ENCODE assay signal across 1 cellular context in the genomic region with DNA sequence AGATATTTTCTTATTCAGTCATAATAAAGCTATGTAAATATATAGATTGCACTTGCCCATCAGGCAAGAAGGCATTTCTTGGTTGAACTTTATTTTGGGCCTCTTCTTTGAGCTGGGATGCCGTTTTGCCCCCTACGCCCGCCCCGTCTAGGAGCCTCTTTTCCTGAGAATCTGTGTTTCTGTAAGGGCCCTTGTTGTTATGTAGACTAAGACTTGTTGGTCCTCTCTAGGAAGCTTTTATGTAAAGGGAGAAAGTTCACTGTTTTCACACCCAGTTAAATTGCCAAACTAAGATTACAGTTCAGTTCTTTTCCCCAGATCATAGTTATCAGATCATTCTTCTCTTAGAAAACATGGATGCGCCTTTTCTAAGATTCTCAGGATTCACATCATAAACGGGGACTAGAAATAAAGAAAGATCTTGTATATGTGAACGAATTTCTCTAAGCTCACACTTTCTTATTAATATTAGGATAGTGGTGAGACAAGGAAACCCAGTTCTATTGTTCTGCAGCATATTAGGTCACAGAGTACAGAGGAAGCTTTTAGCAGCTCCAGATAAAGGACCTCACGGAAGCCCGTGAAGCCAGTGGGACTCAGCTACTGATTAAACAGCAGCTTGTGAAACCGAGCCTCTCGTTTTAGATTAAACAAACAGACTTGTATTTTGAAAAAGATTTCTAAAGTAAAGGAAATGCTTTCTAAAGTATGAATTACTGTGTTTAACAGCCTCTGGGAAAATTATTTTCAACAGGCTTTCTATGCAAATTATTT.
A peak's percentile ranks its signal among the peaks of the same experiment; 100 is the strongest.
TF ChIP-seq lines count a peak whose summit lies in the region.

No MANE protein-coding gene starts in this region.

TF ChIP-seq in HepG2, 621 proteins besides CTCF, POLR2A, EP300 and RAD21 (continued from another document and continues in another):
- TF ChIP-seq ZNF367 (CRISPR knock-in tag; IDR thresholded peaks at IDR 0.05; ENCODE audit: borderline replicate concordance) = no peak
- TF ChIP-seq FOXJ3 (CRISPR knock-in tag; IDR thresholded peaks at IDR 0.05; ENCODE audit: borderline replicate concordance) = 0 out of 2 replicates have a peak, but pooled peaks have one; percentile 27
- TF ChIP-seq, protein P1, sequence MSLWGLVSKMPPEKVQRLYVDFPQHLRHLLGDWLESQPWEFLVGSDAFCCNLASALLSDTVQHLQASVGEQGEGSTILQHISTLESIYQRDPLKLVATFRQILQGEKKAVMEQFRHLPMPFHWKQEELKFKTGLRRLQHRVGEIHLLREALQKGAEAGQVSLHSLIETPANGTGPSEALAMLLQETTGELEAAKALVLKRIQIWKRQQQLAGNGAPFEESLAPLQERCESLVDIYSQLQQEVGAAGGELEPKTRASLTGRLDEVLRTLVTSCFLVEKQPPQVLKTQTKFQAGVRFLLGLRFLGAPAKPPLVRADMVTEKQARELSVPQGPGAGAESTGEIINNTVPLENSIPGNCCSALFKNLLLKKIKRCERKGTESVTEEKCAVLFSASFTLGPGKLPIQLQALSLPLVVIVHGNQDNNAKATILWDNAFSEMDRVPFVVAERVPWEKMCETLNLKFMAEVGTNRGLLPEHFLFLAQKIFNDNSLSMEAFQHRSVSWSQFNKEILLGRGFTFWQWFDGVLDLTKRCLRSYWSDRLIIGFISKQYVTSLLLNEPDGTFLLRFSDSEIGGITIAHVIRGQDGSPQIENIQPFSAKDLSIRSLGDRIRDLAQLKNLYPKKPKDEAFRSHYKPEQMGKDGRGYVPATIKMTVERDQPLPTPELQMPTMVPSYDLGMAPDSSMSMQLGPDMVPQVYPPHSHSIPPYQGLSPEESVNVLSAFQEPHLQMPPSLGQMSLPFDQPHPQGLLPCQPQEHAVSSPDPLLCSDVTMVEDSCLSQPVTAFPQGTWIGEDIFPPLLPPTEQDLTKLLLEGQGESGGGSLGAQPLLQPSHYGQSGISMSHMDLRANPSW (CRISPR knock-in tag; IDR thresholded peaks at IDR 0.05; ENCODE audit: borderline replicate concordance) = no peak
- TF ChIP-seq RORA (CRISPR knock-in tag; IDR thresholded peaks at IDR 0.05) = no peak
- TF ChIP-seq CREM (IDR thresholded peaks at IDR 0.05) = no peak
- no peak for TF ChIP-seq CREM (CRISPR knock-in tag; IDR thresholded peaks at IDR 0.05)
- TF ChIP-seq MIER2 (CRISPR knock-in tag; IDR thresholded peaks at IDR 0.05) = no peak
- TF ChIP-seq TOE1 (CRISPR knock-in tag; IDR thresholded peaks at IDR 0.05) = no peak
- TF ChIP-seq ZNF563 (CRISPR knock-in tag; IDR thresholded peaks at IDR 0.05) = no peak
- TF ChIP-seq, protein P2, sequence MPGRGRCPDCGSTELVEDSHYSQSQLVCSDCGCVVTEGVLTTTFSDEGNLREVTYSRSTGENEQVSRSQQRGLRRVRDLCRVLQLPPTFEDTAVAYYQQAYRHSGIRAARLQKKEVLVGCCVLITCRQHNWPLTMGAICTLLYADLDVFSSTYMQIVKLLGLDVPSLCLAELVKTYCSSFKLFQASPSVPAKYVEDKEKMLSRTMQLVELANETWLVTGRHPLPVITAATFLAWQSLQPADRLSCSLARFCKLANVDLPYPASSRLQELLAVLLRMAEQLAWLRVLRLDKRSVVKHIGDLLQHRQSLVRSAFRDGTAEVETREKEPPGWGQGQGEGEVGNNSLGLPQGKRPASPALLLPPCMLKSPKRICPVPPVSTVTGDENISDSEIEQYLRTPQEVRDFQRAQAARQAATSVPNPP (CRISPR knock-in tag; IDR thresholded peaks at IDR 0.05) = no peak
- no peak for TF ChIP-seq ZFYVE20 (CRISPR knock-in tag; IDR thresholded peaks at IDR 0.05; ENCODE audit: borderline replicate concordance, low read depth)
- no peak for TF ChIP-seq NR2F1 (CRISPR knock-in tag; IDR thresholded peaks at IDR 0.05)
- TF ChIP-seq ATF1 (CRISPR knock-in tag; IDR thresholded peaks at IDR 0.05) = peak; percentile 42; the same call in 1 of the 2 replicates
- peak; percentile 65 for TF ChIP-seq BCL6 (CRISPR knock-in tag; IDR thresholded peaks at IDR 0.05)
- no peak for TF ChIP-seq GABPB1 (CRISPR knock-in tag; IDR thresholded peaks at IDR 0.05)
- no peak for TF ChIP-seq NFE2L1 (CRISPR knock-in tag; IDR thresholded peaks at IDR 0.05; ENCODE audit: borderline replicate concordance)
- TF ChIP-seq ZNF543 (CRISPR knock-in tag; IDR thresholded peaks at IDR 0.05) = no peak
- no peak for TF ChIP-seq ZMYM3 (CRISPR knock-in tag; IDR thresholded peaks at IDR 0.05)
- peak; percentile 97 for TF ChIP-seq SOX5 (CRISPR knock-in tag; IDR thresholded peaks at IDR 0.05; ENCODE audit: borderline replicate concordance)
- TF ChIP-seq ZNF513 (CRISPR knock-in tag; conservative IDR thresholded peaks at IDR 0.05) = no peak
- TF ChIP-seq CHD4 (IDR thresholded peaks at IDR 0.05; ENCODE audit: borderline replicate concordance, low read length) = no peak
- TF ChIP-seq HDAC1 (CRISPR knock-in tag; IDR thresholded peaks at IDR 0.05) = 0 out of 2 replicates have a peak, but pooled peaks have one; percentile 23
- no peak for TF ChIP-seq ZSCAN21 (CRISPR knock-in tag; IDR thresholded peaks at IDR 0.05; ENCODE audit: borderline replicate concordance)
- TF ChIP-seq RFXANK (CRISPR knock-in tag; IDR thresholded peaks at IDR 0.05) = no peak
- TF ChIP-seq, protein P3, sequence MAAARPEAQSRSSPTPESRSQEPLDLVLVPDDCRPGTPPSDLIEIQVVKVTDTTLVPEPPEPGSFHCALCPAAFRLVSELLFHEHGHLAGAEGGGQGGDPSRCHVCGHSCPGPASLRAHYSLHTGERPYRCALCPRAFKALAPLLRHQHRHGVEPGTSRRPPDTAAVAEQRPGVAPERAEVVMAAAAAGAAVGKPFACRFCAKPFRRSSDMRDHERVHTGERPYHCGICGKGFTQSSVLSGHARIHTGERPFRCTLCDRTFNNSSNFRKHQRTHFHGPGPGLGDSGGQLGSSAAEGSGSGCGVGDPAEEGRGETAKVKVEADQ (CRISPR knock-in tag; IDR thresholded peaks at IDR 0.05; ENCODE audit: borderline replicate concordance) = no peak
- TF ChIP-seq ZNF562 (CRISPR knock-in tag; IDR thresholded peaks at IDR 0.05; ENCODE audit: borderline replicate concordance) = no peak
- peak; percentile 74; the same call in 1 of the 2 replicates for TF ChIP-seq ZNF12 (CRISPR knock-in tag; IDR thresholded peaks at IDR 0.05)
- TF ChIP-seq CEBPB (IDR thresholded peaks at IDR 0.05; ENCODE audit: borderline replicate concordance, low read depth, low read length) = peak; percentile 37; the same call in 1 of the 2 replicates
- no peak for TF ChIP-seq MED8 (CRISPR knock-in tag; IDR thresholded peaks at IDR 0.05; ENCODE audit: insufficient replicate concordance)
- no peak for TF ChIP-seq ZNF30 (CRISPR knock-in tag; IDR thresholded peaks at IDR 0.05)
- TF ChIP-seq ZFP36 (IDR thresholded peaks at IDR 0.05; ENCODE audit: borderline replicate concordance, low read depth, low read length, partially characterized antibody) = no peak
- no peak for TF ChIP-seq RBAK (CRISPR knock-in tag; IDR thresholded peaks at IDR 0.05)
- TF ChIP-seq ZBTB3 (CRISPR knock-in tag; IDR thresholded peaks at IDR 0.05; ENCODE audit: borderline replicate concordance, low read depth) = no peak
- peak in 1 of 2 experiments; percentile 23; a peak in 1 of 4 replicates for TF ChIP-seq REST (IDR thresholded peaks at IDR 0.05; ENCODE audit: borderline replicate concordance in 1 of 2, low read depth in 1 of 2, low read length in 2 of 2)
- no peak for TF ChIP-seq MAZ (IDR thresholded peaks at IDR 0.05; ENCODE audit: borderline replicate concordance, low read depth, low read length)
- 0 out of 2 replicates have a peak, but pooled peaks have one; percentile 9 for TF ChIP-seq MAZ (CRISPR knock-in tag; IDR thresholded peaks at IDR 0.05; ENCODE audit: low read depth)
- no peak for TF ChIP-seq DNMT3B (CRISPR knock-in tag; conservative IDR thresholded peaks at IDR 0.05)
- peak; percentile 69 for TF ChIP-seq PAXIP1 (CRISPR knock-in tag; conservative IDR thresholded peaks at IDR 0.05)
- TF ChIP-seq ZBTB21 (CRISPR knock-in tag; IDR thresholded peaks at IDR 0.05) = no peak
- TF ChIP-seq ZNF652 (CRISPR knock-in tag; IDR thresholded peaks at IDR 0.05; ENCODE audit: borderline replicate concordance, low read depth) = 0 out of 2 replicates have a peak, but pooled peaks have one; percentile 11
- peak; percentile 52; the same call in 1 of the 2 replicates for TF ChIP-seq FOSL2 (CRISPR knock-in tag; IDR thresholded peaks at IDR 0.05)
- TF ChIP-seq MTA1 (CRISPR knock-in tag; IDR thresholded peaks at IDR 0.05; ENCODE audit: borderline replicate concordance) = no peak
- TF ChIP-seq CENPT (CRISPR knock-in tag; IDR thresholded peaks at IDR 0.05; ENCODE audit: low read depth) = no peak
- no peak for TF ChIP-seq CERS6 (CRISPR knock-in tag; IDR thresholded peaks at IDR 0.05)
- no peak for TF ChIP-seq ZNF232 (CRISPR knock-in tag; IDR thresholded peaks at IDR 0.05; ENCODE audit: borderline replicate concordance)
- no peak for TF ChIP-seq SP140L (CRISPR knock-in tag; IDR thresholded peaks at IDR 0.05; ENCODE audit: borderline replicate concordance)
